In genomic region chr5:107519900-107520354, GRCh38 we compare ENCODE assay signal across 10 cellular contexts.
DNase-seq lines count a peak whose midpoint lies in the region; ATAC-seq and TF ChIP-seq lines count a peak whose summit lies in the region.
"Had no signal": no experiment of that assay in that cellular context is flagged by ENCODE, and none has a peak within 500 bp of the region (broad histone marks: within the 10 kb centered on the region; RNA-seq: fewer than 3 reads in every experiment).

No MANE protein-coding gene starts in this region.

- H3K4me3 Mint-ChIP-seq in effector memory CD8-positive, alpha-beta T cell: peak overlapping the region; percentile 33 to 68
- H3K4me3 Mint-ChIP-seq in nephron progenitor cell: no peak overlapping the region

- no peaks in the 10 kb centered on the region for H3K9me3 Mint-ChIP-seq in effector memory CD8-positive, alpha-beta T cell
- no peaks in the 10 kb centered on the region for H3K9me3 Mint-ChIP-seq in nephron progenitor cell

- no peaks in the 10 kb centered on the region for H3K27me3 Mint-ChIP-seq in effector memory CD8-positive, alpha-beta T cell
- no peaks in the 10 kb centered on the region for H3K27me3 Mint-ChIP-seq in nephron progenitor cell (ENCODE audit: low read depth, poor library complexity)

- H3K36me3 ChIP-seq in testis (ENCODE audit: low read depth, missing control alignments): no peaks in the 10 kb centered on the region

- no peak overlapping the region for H3K27ac ChIP-seq in caudate nucleus (ENCODE audit: low read depth, low read length)
- no peak overlapping the region for H3K27ac ChIP-seq in testis

- ATAC-seq in GM21786 (IDR thresholded peaks at IDR 0.05; ENCODE audit: unreplicated experiment): peak; percentile 40
- peak; percentile 92 for ATAC-seq in effector memory CD8-positive, alpha-beta T cell (replicated peaks)
- ATAC-seq: HCT116 had no signal

- peak; percentile 90 for DNase-seq in NAMALWA (ENCODE audit: low spot score)
- peak in 2 of 3 experiments; percentile 4 to 18 for DNase-seq in effector memory CD8-positive, alpha-beta T cell
- no peak for DNase-seq in nephron progenitor cell
- no peak for DNase-seq in activated T-cell treated with anti-CD3 and anti-CD28 coated beads for 4 hours
- DNase-seq in caudate nucleus (lab: John Stamatoyannopoulos, UW): no peak
- DNase-seq in activated CD8-positive, alpha-beta memory T cell treated with anti-CD3 and anti-CD28 coated beads, Interleukin-2, amount 50 U/mL, for 48 hours: no peak
- no peak for DNase-seq in testis
- DNase-seq: Kasumi-1 had no signal

- no peaks in the 10 kb centered on the region for H3K9me3 ChIP-seq in testis

- 58 to 64% methylated on average over 6 of the region's 6 CpGs for WGBS in testis, 2 donors

- no peaks in the 10 kb centered on the region for H3K27me3 ChIP-seq in testis

- no peak for TF ChIP-seq POLR2A in testis (IDR thresholded peaks at IDR 0.05)

- H3K4me1 ChIP-seq in testis: no peaks in the 10 kb centered on the region

- TF ChIP-seq CTCF in nephron progenitor cell (IDR thresholded peaks at IDR 0.05): no peak
- TF ChIP-seq CTCF in testis (IDR thresholded peaks at IDR 0.05): no peak

- no peaks in the 10 kb centered on the region for H3K36me3 Mint-ChIP-seq in effector memory CD8-positive, alpha-beta T cell (ENCODE audit: insufficient read depth)
- H3K36me3 Mint-ChIP-seq in nephron progenitor cell (ENCODE audit: low read depth): no peaks in the 10 kb centered on the region

- intact Hi-C loops in testis (cut with DNase I; ENCODE audit: low total_unique reads): no loop called here

- peaks cover 4 to 15% of the 10 kb centered on the region in 2 donors for H3K4me1 Mint-ChIP-seq in effector memory CD8-positive, alpha-beta T cell (ENCODE audit: low read depth in 2 of 2)
- peaks cover 28% of the 10 kb centered on the region for H3K4me1 Mint-ChIP-seq in nephron progenitor cell

- H3K27ac Mint-ChIP-seq in effector memory CD8-positive, alpha-beta T cell: peak overlapping the region; percentile 84 to 95
- peak overlapping the region; percentile 93 for H3K27ac Mint-ChIP-seq in nephron progenitor cell

- no peak overlapping the region for H3K4me3 ChIP-seq in testis

Comparison
In these comparisons a context has a peak if more than half of its experiments do, and no peak if none do; other contexts are left out.
1. DNase-seq: peak in NAMALWA (single experiment) and effector memory CD8-positive, alpha-beta T cell (2 of 3); none in nephron progenitor cell (single experiment), activated T-cell treated with anti-CD3 and anti-CD28 coated beads for 4 hours (single experiment), caudate nucleus (0 of 61), activated CD8-positive, alpha-beta memory T cell treated with anti-CD3 and anti-CD28 coated beads, Interleukin-2, amount 50 U/mL, for 48 hours (single experiment) and testis (single experiment).